ENCODE assay signal across 8 cellular contexts in the genomic region with DNA sequence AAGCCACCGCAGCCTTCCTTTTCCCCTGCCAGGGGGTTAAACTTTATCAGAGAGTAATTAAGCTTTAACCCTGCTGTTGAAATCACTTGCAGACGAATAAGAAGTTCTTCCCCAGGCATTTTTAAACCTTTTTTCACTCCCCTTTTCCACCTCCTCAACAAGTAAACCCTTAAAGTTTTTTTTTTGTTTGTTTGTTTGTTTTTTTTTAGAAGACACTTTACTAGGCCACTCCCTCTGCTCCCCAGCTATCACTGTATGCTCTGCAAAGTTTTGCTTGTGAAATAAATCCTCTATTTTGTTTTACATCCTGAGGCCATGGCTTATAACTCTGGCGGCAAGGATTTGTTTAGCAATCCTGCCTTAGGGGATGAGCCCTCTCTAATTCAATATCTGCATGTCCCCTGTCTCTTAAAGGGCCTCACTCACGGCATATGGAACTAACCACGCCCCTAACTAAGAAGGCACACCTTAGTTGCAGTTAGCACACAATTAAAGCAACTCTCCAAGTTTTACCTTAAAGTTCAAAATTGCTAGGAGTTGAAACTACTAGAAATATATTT.
A peak's percentile ranks its signal among the peaks of the same experiment; 100 is the strongest.
DNase-seq lines count a peak whose midpoint lies in the region; TF ChIP-seq lines count a peak whose summit lies in the region.

No MANE protein-coding gene starts in this region.

- peak overlapping the region; percentile 81 for H3K9ac ChIP-seq in HUES48 (ENCODE audit: low read depth, low read length)
- H3K9ac ChIP-seq in muscle layer of colon (ENCODE audit: low read length), result no peak overlapping the region

- H3K4me1 ChIP-seq in HUES48 (ENCODE audit: control insufficient read depth, insufficient read depth, low read length), result 0 out of 2 replicates have a peak, but pooled peaks cover 6% of the 10 kb centered on the region
- no peaks in the 10 kb centered on the region for H3K4me1 ChIP-seq in muscle layer of colon (ENCODE audit: insufficient read depth, low read length)

- no peaks in the 10 kb centered on the region for H3K27me3 ChIP-seq in HUES48 (ENCODE audit: control insufficient read depth, insufficient read depth, low read length)
- no peaks in the 10 kb centered on the region for H3K27me3 ChIP-seq in muscle layer of colon (ENCODE audit: control insufficient read depth in 1 of 2, insufficient read depth in 2 of 2, low read length in 2 of 2)

- no peak for TF ChIP-seq CTCF in coronary artery (IDR thresholded peaks at IDR 0.05)

- H3K4me3 ChIP-seq in HUES48 (ENCODE audit: low read depth, low read length) (peak overlapping the region; percentile 80), coronary artery (peak overlapping the region; percentile 58), muscle layer of colon (ENCODE audit: low read depth in 1 of 2, low read length in 2 of 2) (peak overlapping the region; percentile 44 to 83)

- DNase-seq in GM03348 (ENCODE audit: low spot score) (peak; percentile 5), coronary artery (ENCODE audit: low spot score) (no peak), OCI-M2 (lab: John Stamatoyannopoulos, UW; ENCODE audit: unreplicated experiment) (no peak), SHP77 treated with DMSO at 0.1 percent for 48 hours (lab: John Stamatoyannopoulos, UW) (no peak), NCI-H1436 (lab: John Stamatoyannopoulos, UW) (no peak)
- DNase-seq in activated CD8-positive, alpha-beta memory T cell treated with anti-CD3 and anti-CD28 coated beads, Interleukin-2, amount 50 U/mL, for 48 hours, result no peak

- H3K36me3 ChIP-seq in HUES48 (ENCODE audit: control insufficient read depth, insufficient read depth, low read length), result peaks cover 21% of the 10 kb centered on the region
- H3K36me3 ChIP-seq in muscle layer of colon (ENCODE audit: insufficient read depth, low read length), result no peaks in the 10 kb centered on the region

- no peaks in the 10 kb centered on the region for H3K9me3 ChIP-seq in HUES48 (ENCODE audit: control insufficient read depth, insufficient read depth, low read length)
- no peaks in the 10 kb centered on the region for H3K9me3 ChIP-seq in muscle layer of colon (ENCODE audit: low read length)

- H3K27ac ChIP-seq in HUES48 (ENCODE audit: low read depth, low read length) (peak overlapping the region; percentile 70), coronary artery (no peak overlapping the region), muscle layer of colon (ENCODE audit: low read depth, low read length) (peak overlapping the region; percentile 42)

Comparison
In these comparisons a context has a peak if more than half of its experiments do, and no peak if none do; other contexts are left out.
1. H3K27ac ChIP-seq: peak in HUES48 (single experiment) and muscle layer of colon (single experiment); none in coronary artery (0 of 2).
2. Peak in every context shown above with its lines, with median percentiles within 50 percentile points of each other: H3K4me3 ChIP-seq.